Comparison of ENCODE assay signal across 1 cellular context in genomic region chr16:4376126-4376819, GRCh38.
TF ChIP-seq lines count a peak whose summit lies in the region.

No MANE protein-coding gene starts in this region.

TF ChIP-seq in GM23338, 12 proteins besides CTCF, POLR2A, EP300 and RAD21 (continued from another document):
- TF ChIP-seq ZNF462 (CRISPR knock-in tag; IDR thresholded peaks at IDR 0.05) (no peak), ETS1 (IDR thresholded peaks at IDR 0.05) (no peak), REST (IDR thresholded peaks at IDR 0.05; ENCODE audit: unreplicated experiment) (no peak), CREB1 (CRISPR knock-in tag; IDR thresholded peaks at IDR 0.05; ENCODE audit: low read depth) (no peak), JUNB (IDR thresholded peaks at IDR 0.05; ENCODE audit: unreplicated experiment) (no peak), ZNF114 (CRISPR knock-in tag; IDR thresholded peaks at IDR 0.05) (no peak), ZNF331 (CRISPR knock-in tag; IDR thresholded peaks at IDR 0.05; ENCODE audit: low read depth) (no peak), EZH2 (IDR thresholded peaks at IDR 0.05; ENCODE audit: low read depth, unreplicated experiment) (no peak), EZH2phosphoT487 (IDR thresholded peaks at IDR 0.05; ENCODE audit: unreplicated experiment) (no peak), NANOG (IDR thresholded peaks at IDR 0.05; ENCODE audit: borderline replicate concordance) (no peak), POLR2AphosphoS5 (IDR thresholded peaks at IDR 0.05; ENCODE audit: low read depth) (no peak)
